15 cellular contexts compared by ENCODE assay signal in the genomic region with DNA sequence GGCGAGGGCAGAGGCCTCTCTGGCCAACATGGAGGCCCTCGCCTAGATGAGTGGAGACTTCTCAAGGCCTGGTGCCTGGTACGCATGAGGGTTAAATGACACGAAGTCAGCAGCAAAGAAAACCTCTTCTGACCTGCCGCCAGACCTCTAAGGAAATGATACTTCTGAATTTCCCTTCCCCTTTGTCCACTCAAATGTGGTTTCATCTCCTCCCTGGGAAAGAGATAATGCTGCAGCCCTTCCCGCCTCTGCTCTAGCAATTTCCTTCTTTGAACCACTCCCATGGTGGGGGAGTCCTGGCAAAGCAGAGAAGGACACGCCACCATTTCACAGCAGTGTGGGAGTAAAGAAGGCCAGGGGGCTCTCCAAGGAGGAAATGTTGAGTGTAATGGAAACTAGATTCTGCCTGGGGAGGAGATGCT.
DNase-seq lines count a peak whose midpoint lies in the region; ATAC-seq and TF ChIP-seq lines count a peak whose summit lies in the region.
"Had no signal": no experiment of that assay in that cellular context is flagged by ENCODE, and none has a peak within 500 bp of the region (broad histone marks: within the 10 kb centered on the region; RNA-seq: fewer than 3 reads in every experiment).

No MANE protein-coding gene starts in this region.

- peak overlapping the region; percentile 50 for H3K27ac ChIP-seq in subcutaneous abdominal adipose tissue (ENCODE audit: low read depth, low read length)
- H3K27ac ChIP-seq: transverse colon had no signal

- H3K27ac Mint-ChIP-seq in WTC11: peak overlapping the region; percentile 32; the same call in 1 of the 2 replicates

- no peaks in the 10 kb centered on the region for H3K9me3 ChIP-seq in subcutaneous abdominal adipose tissue (ENCODE audit: control insufficient read depth in 5 of 5, low read length in 5 of 5)
- H3K9me3 ChIP-seq: transverse colon had no signal

- POLR2A ChIA-PET in WTC11 (lab: Charles Lee): interaction anchor here (0.6 kb wide), 1 partner anchor 841 kb away, joined by 4 read pairs; no protein-coding TSS in a partner anchor

- peaks cover 3% of the 10 kb centered on the region; the same call in 1 of the 2 replicates for H3K4me1 Mint-ChIP-seq in WTC11

- CTCF ChIA-PET in WTC11 (lab: Charles Lee): interaction anchor here (0.7 kb wide), 1 partner anchor 290 kb away, joined by 4 read pairs; no protein-coding TSS in a partner anchor

- H3K4me3 Mint-ChIP-seq in WTC11: no peak overlapping the region

- H3K4me1 ChIP-seq in subcutaneous abdominal adipose tissue (ENCODE audit: control insufficient read depth in 5 of 5, insufficient read depth in 5 of 5, low read length in 5 of 5): peaks cover 0 to 23% (median 16%) of the 10 kb centered on the region in 5 donors

- peaks cover 4% of the 10 kb centered on the region for H3K36me3 Mint-ChIP-seq in WTC11

- H3K36me3 ChIP-seq in subcutaneous abdominal adipose tissue (ENCODE audit: control insufficient read depth in 5 of 5, insufficient read depth in 5 of 5, low read length in 5 of 5): peaks cover 0 to 12% (median 4%) of the 10 kb centered on the region in 5 donors
- H3K36me3 ChIP-seq: transverse colon had no signal

- no peaks in the 10 kb centered on the region for H3K27me3 ChIP-seq in subcutaneous abdominal adipose tissue (ENCODE audit: control insufficient read depth in 5 of 5, insufficient read depth in 4 of 5, low read length in 5 of 5)
- H3K27me3 ChIP-seq: transverse colon had no signal

- no peak overlapping the region for H3K9ac ChIP-seq in subcutaneous abdominal adipose tissue (ENCODE audit: low read length in 5 of 5)

- no peak overlapping the region for H3K4me3 ChIP-seq in subcutaneous abdominal adipose tissue (ENCODE audit: low read depth in 1 of 5, low read length in 5 of 5)
- H3K4me3 ChIP-seq: transverse colon had no signal

- no peak for ATAC-seq in WTC11

- TF ChIP-seq CTCF in WTC11 (IDR thresholded peaks at IDR 0.05): no peak

- H3K27me3 Mint-ChIP-seq in WTC11 (ENCODE audit: low read depth): no peaks in the 10 kb centered on the region

- H3K9me3 Mint-ChIP-seq in WTC11: no peaks in the 10 kb centered on the region

- DNase-seq in NOMO-1 treated with DMSO at 0.1 percent for 48 hours (lab: John Stamatoyannopoulos, UW; ENCODE audit: unreplicated experiment) (peak; percentile 34), NOMO-1 treated with dmso at 0.1 percent for 144 hours (lab: John Stamatoyannopoulos, UW; ENCODE audit: unreplicated experiment) (no peak), WTC11 (ENCODE audit: low spot score) (no peak), left kidney (ENCODE audit: low read depth, low spot score) (peak; percentile 87), T-helper 2 cell (no peak), NCI-H2171 (lab: John Stamatoyannopoulos, UW) (no peak), anterior cingulate cortex (lab: John Stamatoyannopoulos, UW) (no peak)
- DNase-seq: 8988T; activated CD4-positive, CD25-positive, alpha-beta regulatory T cell; activated T-cell treated with anti-CD3 and anti-CD28 coated beads, Interleukin-2, amount 50 U/mL, for 1 hour; COR-L47; NCI-H1436 treated with DMSO at 0.1 percent for 48 hours; NCI-H82; transverse colon had no signal

TF ChIP-seq in WTC11, 78 proteins besides CTCF, POLR2A, EP300 and RAD21:
- TF ChIP-seq TEAD4 (CRISPR knock-in tag; IDR thresholded peaks at IDR 0.05) (no peak), NFYB (CRISPR knock-in tag; conservative IDR thresholded peaks at IDR 0.05; ENCODE audit: low read depth) (no peak), ZNF317 (CRISPR knock-in tag; IDR thresholded peaks at IDR 0.05; ENCODE audit: borderline replicate concordance, low read depth) (no peak), FOXJ3 (CRISPR knock-in tag; IDR thresholded peaks at IDR 0.05; ENCODE audit: borderline replicate concordance) (no peak), NFATC4 (CRISPR knock-in tag; IDR thresholded peaks at IDR 0.05) (no peak), ZNF232 (CRISPR knock-in tag; IDR thresholded peaks at IDR 0.05) (no peak)
- TF ChIP-seq, protein P1, sequence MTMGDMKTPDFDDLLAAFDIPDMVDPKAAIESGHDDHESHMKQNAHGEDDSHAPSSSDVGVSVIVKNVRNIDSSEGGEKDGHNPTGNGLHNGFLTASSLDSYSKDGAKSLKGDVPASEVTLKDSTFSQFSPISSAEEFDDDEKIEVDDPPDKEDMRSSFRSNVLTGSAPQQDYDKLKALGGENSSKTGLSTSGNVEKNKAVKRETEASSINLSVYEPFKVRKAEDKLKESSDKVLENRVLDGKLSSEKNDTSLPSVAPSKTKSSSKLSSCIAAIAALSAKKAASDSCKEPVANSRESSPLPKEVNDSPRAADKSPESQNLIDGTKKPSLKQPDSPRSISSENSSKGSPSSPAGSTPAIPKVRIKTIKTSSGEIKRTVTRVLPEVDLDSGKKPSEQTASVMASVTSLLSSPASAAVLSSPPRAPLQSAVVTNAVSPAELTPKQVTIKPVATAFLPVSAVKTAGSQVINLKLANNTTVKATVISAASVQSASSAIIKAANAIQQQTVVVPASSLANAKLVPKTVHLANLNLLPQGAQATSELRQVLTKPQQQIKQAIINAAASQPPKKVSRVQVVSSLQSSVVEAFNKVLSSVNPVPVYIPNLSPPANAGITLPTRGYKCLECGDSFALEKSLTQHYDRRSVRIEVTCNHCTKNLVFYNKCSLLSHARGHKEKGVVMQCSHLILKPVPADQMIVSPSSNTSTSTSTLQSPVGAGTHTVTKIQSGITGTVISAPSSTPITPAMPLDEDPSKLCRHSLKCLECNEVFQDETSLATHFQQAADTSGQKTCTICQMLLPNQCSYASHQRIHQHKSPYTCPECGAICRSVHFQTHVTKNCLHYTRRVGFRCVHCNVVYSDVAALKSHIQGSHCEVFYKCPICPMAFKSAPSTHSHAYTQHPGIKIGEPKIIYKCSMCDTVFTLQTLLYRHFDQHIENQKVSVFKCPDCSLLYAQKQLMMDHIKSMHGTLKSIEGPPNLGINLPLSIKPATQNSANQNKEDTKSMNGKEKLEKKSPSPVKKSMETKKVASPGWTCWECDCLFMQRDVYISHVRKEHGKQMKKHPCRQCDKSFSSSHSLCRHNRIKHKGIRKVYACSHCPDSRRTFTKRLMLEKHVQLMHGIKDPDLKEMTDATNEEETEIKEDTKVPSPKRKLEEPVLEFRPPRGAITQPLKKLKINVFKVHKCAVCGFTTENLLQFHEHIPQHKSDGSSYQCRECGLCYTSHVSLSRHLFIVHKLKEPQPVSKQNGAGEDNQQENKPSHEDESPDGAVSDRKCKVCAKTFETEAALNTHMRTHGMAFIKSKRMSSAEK (CRISPR knock-in tag; IDR thresholded peaks at IDR 0.05; ENCODE audit: borderline replicate concordance): no peak

Comparison
In these comparisons a context has a peak if more than half of its experiments do, and no peak if none do; other contexts are left out.
1. DNase-seq: peak in NOMO-1 treated with DMSO at 0.1 percent for 48 hours (single experiment) and left kidney (single experiment); none in NOMO-1 treated with dmso at 0.1 percent for 144 hours (single experiment), WTC11 (single experiment), T-helper 2 cell (0 of 5), NCI-H2171 (single experiment) and anterior cingulate cortex (0 of 58).